16 cellular contexts compared by ENCODE assay signal in the genomic region with DNA sequence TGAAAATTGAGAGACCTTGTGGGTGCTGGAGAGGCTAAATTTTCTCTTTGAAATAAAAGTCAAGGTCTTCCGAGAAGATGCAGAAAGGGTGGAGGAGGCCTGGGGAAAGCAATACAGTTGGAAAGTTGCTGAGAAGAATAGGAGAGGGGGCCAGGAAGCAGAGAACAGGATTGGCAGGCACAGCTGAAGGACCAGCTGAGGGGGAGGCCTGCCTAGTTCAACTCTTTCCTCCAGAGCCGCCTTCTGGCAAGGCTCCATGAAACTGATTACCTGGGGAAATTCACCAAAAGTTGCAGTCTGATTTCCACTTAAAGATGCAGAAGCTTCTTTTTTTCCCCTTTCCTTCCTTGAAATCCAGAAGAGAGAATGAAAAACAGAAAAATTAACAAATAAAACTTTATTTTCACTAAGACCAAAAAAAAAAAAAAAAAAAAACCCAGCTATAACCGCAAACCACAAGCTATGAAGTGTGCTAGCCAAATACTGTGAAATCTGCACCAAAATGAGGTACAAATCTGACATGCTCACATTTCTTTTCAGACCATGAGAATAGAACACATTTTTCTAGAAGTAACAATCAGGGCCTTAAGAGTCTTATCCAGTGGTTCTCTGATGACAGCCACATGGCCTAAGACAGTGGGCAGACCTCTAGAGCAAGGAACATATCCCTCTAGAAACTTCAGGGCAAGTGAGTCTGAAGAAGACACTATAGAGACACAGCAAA.
DNase-seq lines count a peak whose midpoint lies in the region; ATAC-seq and TF ChIP-seq lines count a peak whose summit lies in the region.
"Had no signal": no experiment of that assay in that cellular context is flagged by ENCODE, and none has a peak within 500 bp of the region (broad histone marks: within the 10 kb centered on the region; RNA-seq: fewer than 3 reads in every experiment).

No MANE protein-coding gene starts in this region.

- H3K9me3 ChIP-seq in BE2C (peaks cover 20% of the 10 kb centered on the region), DND-41 (ENCODE audit: insufficient read depth, low read length, severe bottlenecking) (no peaks in the 10 kb centered on the region)
- H3K9me3 ChIP-seq in CD4-positive, alpha-beta T cell (ENCODE audit: control insufficient read depth, low read length): no peaks in the 10 kb centered on the region
- H3K9me3 ChIP-seq: SJSA1 had no signal

- no peak overlapping the region for H2AFZ ChIP-seq in DND-41 (ENCODE audit: low read depth, low read length)

- DNase-seq in BE2C: peak; percentile 100
- no peak for DNase-seq in DND-41
- peak; percentile 22 for DNase-seq in OCI-M1 (lab: John Stamatoyannopoulos, UW)
- DNase-seq in NCI-H345 (lab: John Stamatoyannopoulos, UW): no peak
- no peak for DNase-seq in CD4-positive, alpha-beta T cell
- no peak for DNase-seq in HEK293T (ENCODE audit: extremely low spot score)
- DNase-seq: ACHN, H9, NCI-H1105 treated with DMSO at 0.1 percent for 48 hours, NCI-H187 treated with DMSO at 0.1 percent for 48 hours, NCI-H774, SW 1271 had no signal

- H3K36me3 ChIP-seq in BE2C: no peaks in the 10 kb centered on the region
- H3K36me3 ChIP-seq in DND-41 (ENCODE audit: insufficient read depth, low read length): no peaks in the 10 kb centered on the region
- H3K36me3 ChIP-seq: SJSA1 had no signal

- no peak for TF ChIP-seq CTCF in BE2C (IDR thresholded peaks at IDR 0.05; ENCODE audit: low read depth, low read length)
- TF ChIP-seq CTCF in DND-41 (IDR thresholded peaks at IDR 0.05; ENCODE audit: borderline replicate concordance, extremely low read depth, low read length, poor library complexity, severe bottlenecking): no peak
- TF ChIP-seq CTCF in nephron (IDR thresholded peaks at IDR 0.05; ENCODE audit: unreplicated experiment in 3 of 3): no peak
- no peak for TF ChIP-seq CTCF in CD4-positive, alpha-beta T cell (IDR thresholded peaks at IDR 0.05)

- H3K4me1 ChIP-seq in BE2C (peaks cover 19% of the 10 kb centered on the region), DND-41 (ENCODE audit: insufficient read depth, low read length) (peaks cover 11% of the 10 kb centered on the region)
- H3K4me1 ChIP-seq: SJSA1 had no signal

- H3K4me3 ChIP-seq in BE2C (ENCODE audit: low read depth, low read length): no peak overlapping the region
- H3K4me3 ChIP-seq in DND-41 (ENCODE audit: low read depth in 1 of 2, low read length in 2 of 2): no peak overlapping the region
- H3K4me3 ChIP-seq: SJSA1 had no signal

- H3K9ac ChIP-seq in DND-41 (ENCODE audit: low read depth, low read length): no peak overlapping the region

- H3K27ac Mint-ChIP-seq in nephron: peak overlapping the region in 2 of 3 experiments; percentile 69 to 77
- H3K27ac Mint-ChIP-seq in CD4-positive, alpha-beta T cell: no peak overlapping the region
- H3K27ac Mint-ChIP-seq: H9, IgD-negative memory B cell had no signal

- H3K9me3 Mint-ChIP-seq in nephron: peaks cover 9% of the 10 kb centered on the region
- H3K9me3 Mint-ChIP-seq in CD4-positive, alpha-beta T cell: no peaks in the 10 kb centered on the region

- no peak overlapping the region for H3K27ac ChIP-seq in DND-41 (ENCODE audit: low read length)
- H3K27ac ChIP-seq in CD4-positive, alpha-beta T cell (ENCODE audit: low read depth, low read length): no peak overlapping the region
- H3K27ac ChIP-seq: SJSA1 had no signal

- H4K20me1 ChIP-seq in DND-41 (ENCODE audit: insufficient read depth, low read length): no peaks in the 10 kb centered on the region

- H3K4me2 ChIP-seq in DND-41 (ENCODE audit: insufficient read depth, low read length): no peak overlapping the region

- H3K27me3 ChIP-seq in BE2C: no peaks in the 10 kb centered on the region
- no peaks in the 10 kb centered on the region for H3K27me3 ChIP-seq in DND-41 (ENCODE audit: insufficient read depth, low read length, poor library complexity)
- no peaks in the 10 kb centered on the region for H3K27me3 ChIP-seq in CD4-positive, alpha-beta T cell (ENCODE audit: control insufficient read depth, insufficient read depth, low read length)
- H3K27me3 ChIP-seq: SJSA1 had no signal

- H3K4me3 Mint-ChIP-seq in nephron: no peak overlapping the region
- no peak overlapping the region for H3K4me3 Mint-ChIP-seq in CD4-positive, alpha-beta T cell
- H3K4me3 Mint-ChIP-seq: H9, IgD-negative memory B cell had no signal

- ATAC-seq in DND-41 (ENCODE audit: insufficient read depth, low read depth): peak; percentile 63
- no peak for ATAC-seq in esophagus mucosa
- no peak for ATAC-seq in CD4-positive, alpha-beta T cell (ENCODE audit: poor library complexity)

- CTCF ChIA-PET in CD4-positive, alpha-beta T cell (lab: Charles Lee): interaction anchor here (0.7 kb wide), 1 partner anchor 90 kb away, joined by 3 read pairs; no protein-coding TSS in a partner anchor
- CTCF ChIA-PET in HEK293T (lab: Yijun Ruan, JAX): no interaction called here

- peaks cover 7% of the 10 kb centered on the region for H3K27me3 Mint-ChIP-seq in nephron (ENCODE audit: low read depth)
- H3K27me3 Mint-ChIP-seq in CD4-positive, alpha-beta T cell: no peaks in the 10 kb centered on the region

- H3K36me3 Mint-ChIP-seq in nephron (ENCODE audit: low read depth): no peaks in the 10 kb centered on the region
- H3K36me3 Mint-ChIP-seq in CD4-positive, alpha-beta T cell (ENCODE audit: low read depth): no peaks in the 10 kb centered on the region
- H3K36me3 Mint-ChIP-seq: IgD-negative memory B cell had no signal

- intact Hi-C loops in CD4-positive, alpha-beta T cell (cut with DNase I, micrococcal nuclease): no loop called here

- H3K4me1 Mint-ChIP-seq in nephron: peaks cover 24% of the 10 kb centered on the region
- H3K4me1 Mint-ChIP-seq in CD4-positive, alpha-beta T cell (ENCODE audit: low read depth): peaks cover 11% of the 10 kb centered on the region
- H3K4me1 Mint-ChIP-seq: IgD-negative memory B cell had no signal

- POLR2A ChIA-PET in CD4-positive, alpha-beta T cell (lab: Charles Lee): no interaction called here
- POLR2A ChIA-PET in HEK293T (lab: Yijun Ruan, JAX): no interaction called here

- no peaks in the 10 kb centered on the region for H3K79me2 ChIP-seq in DND-41 (ENCODE audit: insufficient read depth, low read length)

TF ChIP-seq in HEK293T, 16 proteins besides CTCF, POLR2A, EP300 and RAD21:
- TF ChIP-seq ARNT (IDR thresholded peaks at IDR 0.05): no peak
- TF ChIP-seq SUZ12 (IDR thresholded peaks at IDR 0.05): no peak
- TF ChIP-seq HDGF (IDR thresholded peaks at IDR 0.05; ENCODE audit: borderline replicate concordance): no peak
TF ChIP-seq in HEK293T: peak in this region for 0.

Comparison
In these comparisons a context has a peak if more than half of its experiments do, and no peak if none do; other contexts are left out.
1. DNase-seq: peak in BE2C (single experiment) and OCI-M1 (single experiment); none in DND-41 (single experiment), NCI-H345 (single experiment), CD4-positive, alpha-beta T cell (0 of 10) and HEK293T (single experiment).